Comparison of ENCODE assay signal across 18 cellular contexts in genomic region chr9:92036411-92036746, GRCh38.
"Had no signal": no experiment of that assay in that cellular context is flagged by ENCODE, and none has a peak within 500 bp of the region (broad histone marks: within the 10 kb centered on the region; RNA-seq: fewer than 3 reads in every experiment).

No MANE protein-coding gene starts in this region.

- H3K27ac ChIP-seq: right lobe of liver, thoracic aorta had no signal

- H3K36me3 ChIP-seq: uterus had no signal

- H3K4me1 ChIP-seq: right lobe of liver, uterus had no signal

- H3K9me3 Mint-ChIP-seq: natural killer cell treated with Interleukin-12 subunit alpha and Interleukin-12 subunit beta and Interleukin-15 and Interleukin-18, amount 100 ng/mL, for 72 hours; stimulated activated naive CD8-positive, alpha-beta T cell treated with anti-CD3 and anti-CD28 coated beads, Interleukin-15, amount 100 ng/mL, for 72 hours had no signal

- H3K9me3 ChIP-seq: right lobe of liver, thoracic aorta had no signal

- DNase-seq: activated CD4-positive, alpha-beta T cell treated with anti-CD3 and anti-CD28 coated beads for 1 hour; activated CD4-positive, alpha-beta T cell treated with anti-CD3 and anti-CD28 coated beads, Interleukin-2, amount 50 U/mL, for 4 hours; activated naive CD4-positive, alpha-beta T cell treated with anti-CD3 and anti-CD28 coated beads, Interleukin-2, amount 10 ng/mL, durations not matched to agents 7 days and 5 days; activated T-cell treated with anti-CD3 and anti-CD28 coated beads, Interleukin-2, amount 50 U/mL, for 1 hour; dorsolateral prefrontal cortex; erythroblast; mammary epithelial cell; nucleus accumbens; right lobe of liver; stimulated activated CD4-positive, alpha-beta T cell treated with anti-CD3 and anti-CD28 coated beads, Interleukin-1b, Interleukin-23, amount 100 ng/mL, for 48 hours; stimulated activated naive CD8-positive, alpha-beta T cell treated with anti-CD3 and anti-CD28 coated beads, Interleukin-15, amount 100 ng/mL, for 72 hours; T-helper 1 cell; T1000 had no signal

- H3K4me3 ChIP-seq: dorsolateral prefrontal cortex, mucosa of descending colon, right lobe of liver, thoracic aorta, uterus had no signal

- H3K27me3 Mint-ChIP-seq: activated naive CD4-positive, alpha-beta T cell treated with anti-CD3 and anti-CD28 coated beads, Interleukin-2, amount 10 ng/mL, durations not matched to agents 7 days and 5 days; natural killer cell treated with Interleukin-12 subunit alpha and Interleukin-12 subunit beta and Interleukin-15 and Interleukin-18, amount 100 ng/mL, for 72 hours; stimulated activated naive CD8-positive, alpha-beta T cell treated with anti-CD3 and anti-CD28 coated beads, Interleukin-15, amount 100 ng/mL, for 72 hours had no signal

- H3K4me3 Mint-ChIP-seq: activated naive CD4-positive, alpha-beta T cell treated with anti-CD3 and anti-CD28 coated beads, Interleukin-2, amount 10 ng/mL, durations not matched to agents 7 days and 5 days; natural killer cell treated with Interleukin-12 subunit alpha and Interleukin-12 subunit beta and Interleukin-15 and Interleukin-18, amount 100 ng/mL, for 72 hours; stimulated activated naive CD8-positive, alpha-beta T cell treated with anti-CD3 and anti-CD28 coated beads, Interleukin-15, amount 100 ng/mL, for 72 hours had no signal

- H3K27ac Mint-ChIP-seq: activated naive CD4-positive, alpha-beta T cell treated with anti-CD3 and anti-CD28 coated beads, Interleukin-2, amount 10 ng/mL, durations not matched to agents 7 days and 5 days; natural killer cell treated with Interleukin-12 subunit alpha and Interleukin-12 subunit beta and Interleukin-15 and Interleukin-18, amount 100 ng/mL, for 72 hours; stimulated activated naive CD8-positive, alpha-beta T cell treated with anti-CD3 and anti-CD28 coated beads, Interleukin-15, amount 100 ng/mL, for 72 hours had no signal

- H3K27me3 ChIP-seq: dorsolateral prefrontal cortex, right lobe of liver, uterus had no signal

- ATAC-seq: natural killer cell treated with Interleukin-12 subunit alpha and Interleukin-12 subunit beta and Interleukin-15 and Interleukin-18, amount 100 ng/mL, for 72 hours; SK-N-SH treated with all-trans-retinoic acid at 6 μM for 48 hours; stimulated activated naive CD8-positive, alpha-beta T cell treated with anti-CD3 and anti-CD28 coated beads, Interleukin-15, amount 100 ng/mL, for 72 hours had no signal

- H3K4me1 Mint-ChIP-seq: activated naive CD4-positive, alpha-beta T cell treated with anti-CD3 and anti-CD28 coated beads, Interleukin-2, amount 10 ng/mL, durations not matched to agents 7 days and 5 days; stimulated activated naive CD8-positive, alpha-beta T cell treated with anti-CD3 and anti-CD28 coated beads, Interleukin-15, amount 100 ng/mL, for 72 hours had no signal
